11 cellular contexts compared by ENCODE assay signal in genomic region chr12:26088999-26089398, GRCh38. TPM values are rescaled to one million over a fixed set of nuclear protein-coding genes. Genes with fewer than 3 reads are reported as not detected.
DNase-seq lines count a peak whose midpoint lies in the region; ATAC-seq, FAIRE-seq and TF ChIP-seq lines count a peak whose summit lies in the region.
"Had no signal": no experiment of that assay in that cellular context is flagged by ENCODE, and none has a peak within 500 bp of the region (broad histone marks: within the 10 kb centered on the region; RNA-seq: fewer than 3 reads in every experiment).

No MANE protein-coding gene starts in this region.

- CTCF ChIA-PET in activated B cell treated with CpG ODN at 0.5 μM for 24 hours (lab: Charles Lee), result interaction anchor here (0.6 to 1.2 kb wide), 2 partner anchors 30 to 1385 kb away, joined by 3 read pairs; no protein-coding TSS in a partner anchor

- DNase-seq in GM12892 (ENCODE audit: insufficient read length) (peak; percentile 24), activated B cell treated with CpG ODN at 0.5 μM for 24 hours (no peak), pons (ENCODE audit: low spot score) (no peak), cerebellar nuclear complex (lab: John Stamatoyannopoulos, UW) (no peak), activated T-cell treated with anti-CD3 and anti-CD28 coated beads for 4 hours (no peak), prostate gland (ENCODE audit: low spot score) (no peak)
- DNase-seq: body of pancreas; CD4-positive, alpha-beta memory T cell; NCI-H82 had no signal

- H3K4me3 Mint-ChIP-seq in activated B cell treated with CpG ODN at 0.5 μM for 24 hours, result no peak overlapping the region
- H3K4me3 Mint-ChIP-seq: CD4-positive, alpha-beta memory T cell had no signal

- intact Hi-C loops in activated B cell treated with CpG ODN at 0.5 μM for 24 hours (cut with micrococcal nuclease) (no loop called here), prostate gland (cut with DNase I) (no loop called here)

- peaks cover 3% of the 10 kb centered on the region for H3K9me3 Mint-ChIP-seq in activated B cell treated with CpG ODN at 0.5 μM for 24 hours

- TF ChIP-seq POLR2A in GM12892 (IDR thresholded peaks at IDR 0.05; ENCODE audit: low read depth, low read length), result no peak
- TF ChIP-seq POLR2A in prostate gland (IDR thresholded peaks at IDR 0.05), result no peak

- peak; percentile 96 for FAIRE-seq in GM12892 (lab: Jason Lieb, UNC)

- no peaks in the 10 kb centered on the region for H3K36me3 ChIP-seq in prostate gland

- POLR2A ChIA-PET in activated B cell treated with CpG ODN at 0.5 μM for 24 hours (lab: Charles Lee), result interaction anchor here (0.7 kb wide), 1 partner anchor 25 kb away, joined by 4 read pairs; no protein-coding TSS in a partner anchor

- no peaks in the 10 kb centered on the region for H3K36me3 Mint-ChIP-seq in activated B cell treated with CpG ODN at 0.5 μM for 24 hours (ENCODE audit: low read depth)
- H3K36me3 Mint-ChIP-seq: CD4-positive, alpha-beta memory T cell had no signal

- H3K9me3 ChIP-seq in prostate gland, result no peaks in the 10 kb centered on the region
- H3K9me3 ChIP-seq: body of pancreas had no signal

- peak overlapping the region; percentile 31 for H3K27ac Mint-ChIP-seq in activated B cell treated with CpG ODN at 0.5 μM for 24 hours
- H3K27ac Mint-ChIP-seq: CD4-positive, alpha-beta memory T cell had no signal

- no peak overlapping the region for H3K4me3 ChIP-seq in prostate gland
- H3K4me3 ChIP-seq: body of pancreas had no signal

- H3K27ac ChIP-seq in prostate gland, result no peak overlapping the region
- H3K27ac ChIP-seq: body of pancreas had no signal

- no peak for TF ChIP-seq CTCF in activated B cell treated with CpG ODN at 0.5 μM for 24 hours (IDR thresholded peaks at IDR 0.05)
- no peak for TF ChIP-seq CTCF in prostate gland (IDR thresholded peaks at IDR 0.05)

- peak; percentile 90 for ATAC-seq in GM19455 (IDR thresholded peaks at IDR 0.05; ENCODE audit: unreplicated experiment)
- ATAC-seq in HG03060 (IDR thresholded peaks at IDR 0.05; ENCODE audit: low read depth, unreplicated experiment), result peak; percentile 97
- ATAC-seq in activated B cell treated with CpG ODN at 0.5 μM for 24 hours (ENCODE audit: low read depth), result peak; percentile 94
- ATAC-seq: body of pancreas had no signal

- no peaks in the 10 kb centered on the region for H3K4me1 ChIP-seq in prostate gland (replicated peaks)
- H3K4me1 ChIP-seq: body of pancreas had no signal

- no peaks in the 10 kb centered on the region for H3K27me3 ChIP-seq in prostate gland (replicated peaks; ENCODE audit: insufficient read depth)
- H3K27me3 ChIP-seq: body of pancreas had no signal

- 62% methylated on average over 2 of the region's 2 CpGs for WGBS in prostate gland

- peaks cover 6% of the 10 kb centered on the region for H3K4me1 Mint-ChIP-seq in activated B cell treated with CpG ODN at 0.5 μM for 24 hours
- H3K4me1 Mint-ChIP-seq: CD4-positive, alpha-beta memory T cell had no signal

- H3K27me3 Mint-ChIP-seq in activated B cell treated with CpG ODN at 0.5 μM for 24 hours, result no peaks in the 10 kb centered on the region

RNA-seq across cellular contexts. Expression of gene BHLHE41, which starts 35.8 kb away (rescaled TPM):
- polyA plus RNA-seq in GM12892 (2012; ENCODE audit: missing spikeins), result 1.5 TPM
- 34.5 and 40.5 TPM in 2 replicates for total RNA-seq in activated B cell treated with CpG ODN at 0.5 μM for 24 hours
- 10 to 100 TPM; 11.3 to 31.5 TPM for total RNA-seq in prostate gland
- polyA plus RNA-seq: CD4-positive, alpha-beta memory T cell had no signal
